8 cellular contexts compared by ENCODE assay signal in the genomic region with DNA sequence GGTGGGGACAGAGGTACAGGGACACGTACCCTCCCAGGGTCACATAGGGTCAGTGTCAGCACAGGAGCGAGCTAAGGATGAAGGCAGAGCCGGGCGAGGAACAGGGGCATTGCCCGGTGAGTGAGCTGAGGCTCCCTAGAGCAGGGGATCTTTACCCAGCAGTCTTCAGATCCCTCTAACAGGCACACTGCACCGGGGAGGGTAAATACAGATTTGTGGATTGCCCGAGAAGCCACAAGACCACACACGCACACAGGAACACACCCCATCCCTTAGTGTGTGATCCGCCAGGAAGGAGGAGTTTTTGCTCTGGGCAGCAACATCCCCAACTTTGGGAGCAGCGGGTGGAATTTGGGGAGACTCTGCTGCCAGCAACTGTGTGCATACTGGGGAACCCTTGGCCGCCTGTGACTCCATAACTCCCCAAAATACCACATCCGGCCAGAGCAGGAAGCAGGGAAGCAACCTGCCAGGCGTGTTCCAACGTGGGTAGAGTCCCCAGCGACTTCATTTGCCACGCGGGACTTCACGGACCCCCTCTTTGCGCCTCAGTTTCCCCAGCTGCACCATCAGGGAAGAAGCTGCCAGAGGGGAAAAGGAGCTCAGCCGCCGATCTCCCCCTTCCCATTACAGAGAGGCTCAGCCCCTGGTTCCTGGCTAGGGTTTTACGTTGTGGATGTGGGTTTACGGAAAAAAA. TPM values are rescaled to one million over a fixed set of nuclear protein-coding genes. Genes with fewer than 3 reads are reported as not detected.
DNase-seq lines count a peak whose midpoint lies in the region; ATAC-seq and TF ChIP-seq lines count a peak whose summit lies in the region.

No MANE protein-coding gene starts in this region.

- H3K4me1 ChIP-seq in foreskin keratinocyte: no peaks in the 10 kb centered on the region

- DNase-seq in GM12864 (ENCODE audit: low read depth): no peak
- DNase-seq in LHCN-M2 (ENCODE audit: low read depth): peak; percentile 51
- peak; percentile 42 for DNase-seq in activated T-cell treated with anti-CD3 and anti-CD28 coated beads, Interleukin-2, amount 50 U/mL, for 1 hour
- peak in 1 of 2 donors; percentile 41 for DNase-seq in foreskin keratinocyte
- DNase-seq in progenitor cell of endocrine pancreas (ENCODE audit: low spot score, unreplicated experiment): no peak

- no peaks in the 10 kb centered on the region for H3K27me3 Mint-ChIP-seq in progenitor cell of endocrine pancreas

- no peaks in the 10 kb centered on the region for H3K36me3 Mint-ChIP-seq in progenitor cell of endocrine pancreas (ENCODE audit: insufficient read depth)

- peak overlapping the region; percentile 73 for H3K4me3 ChIP-seq in GM12864 (ENCODE audit: low read depth, low read length)

- ATAC-seq in foreskin keratinocyte (peak; percentile 18), GM18858 (IDR thresholded peaks at IDR 0.05; ENCODE audit: unreplicated experiment) (no peak), GM19324 (IDR thresholded peaks at IDR 0.05; ENCODE audit: low FRiP score, unreplicated experiment) (no peak), GM21619 (IDR thresholded peaks at IDR 0.05; ENCODE audit: unreplicated experiment) (no peak)

- TF ChIP-seq CTCF in GM12864 (IDR thresholded peaks at IDR 0.05; ENCODE audit: low read depth, low read length, missing control alignments) (no peak), foreskin keratinocyte (conservative IDR thresholded peaks at IDR 0.05) (no peak), progenitor cell of endocrine pancreas (IDR thresholded peaks at IDR 0.05; ENCODE audit: unreplicated experiment) (no peak)

- peak overlapping the region; percentile 44 for H3K27ac ChIP-seq in foreskin keratinocyte

- H3K9me3 Mint-ChIP-seq in progenitor cell of endocrine pancreas (ENCODE audit: low read depth): no peaks in the 10 kb centered on the region

- H3K4me3 Mint-ChIP-seq in progenitor cell of endocrine pancreas (ENCODE audit: low read depth): peak overlapping the region; percentile 83

- H3K27ac Mint-ChIP-seq in progenitor cell of endocrine pancreas: peak overlapping the region; percentile 98

- H3K4me1 Mint-ChIP-seq in progenitor cell of endocrine pancreas (ENCODE audit: low read depth): peaks cover 38% of the 10 kb centered on the region

- peaks cover 7% of the 10 kb centered on the region for H3K27me3 ChIP-seq in foreskin keratinocyte

RNA-seq across cellular contexts. Expression of a gene that starts 5.9 kb away (rescaled TPM):
- total RNA-seq in LHCN-M2 (2014; rRNA removed) (0.69 and 2.4 TPM in 2 replicates), foreskin keratinocyte (1.4 and 1.8 TPM in 2 replicates), progenitor cell of endocrine pancreas (147 and 160 TPM in 2 replicates)
- polyA plus RNA-seq in LHCN-M2 (2012): 0.44 TPM
- 1.8 and 2.5 TPM in 2 replicates for polyA plus RNA-seq in foreskin keratinocyte

RNA-seq across cellular contexts. Expression of a gene that starts 27.3 kb away (rescaled TPM):
- total RNA-seq in LHCN-M2 (2014; rRNA removed): 257 and 316 TPM in 2 replicates
- 436 TPM for polyA plus RNA-seq in LHCN-M2 (2012)
- 343 TPM in 2 replicates for total RNA-seq in foreskin keratinocyte
- 417 and 421 TPM in 2 replicates for polyA plus RNA-seq in foreskin keratinocyte
- 469 and 507 TPM in 2 replicates for total RNA-seq in progenitor cell of endocrine pancreas

RNA-seq across cellular contexts. Expression of a gene that starts 57.6 kb away (rescaled TPM):
- total RNA-seq in LHCN-M2 (2014; rRNA removed): 0.40 TPM in 1 of 2 replicates, not detected in the other
- 0.30 TPM for polyA plus RNA-seq in LHCN-M2 (2012)
- total RNA-seq in foreskin keratinocyte: 0.35 and 0.61 TPM in 2 replicates
- 0.47 and 1.2 TPM in 2 replicates for polyA plus RNA-seq in foreskin keratinocyte
- 18.4 and 21.0 TPM in 2 replicates for total RNA-seq in progenitor cell of endocrine pancreas

RNA-seq across cellular contexts. Expression of a gene that starts 59.2 kb away (rescaled TPM):
- total RNA-seq in LHCN-M2 (2014; rRNA removed) (80.7 and 81.2 TPM in 2 replicates), foreskin keratinocyte (53.7 and 59.5 TPM in 2 replicates), progenitor cell of endocrine pancreas (37.9 and 39.5 TPM in 2 replicates)
- 63.8 TPM for polyA plus RNA-seq in LHCN-M2 (2012)
- polyA plus RNA-seq in foreskin keratinocyte: 38.7 and 40.1 TPM in 2 replicates

Comparison
In these comparisons a context has a peak if more than half of its experiments do, and no peak if none do; other contexts are left out.
1. DNase-seq: peak in LHCN-M2 (single experiment) and activated T-cell treated with anti-CD3 and anti-CD28 coated beads, Interleukin-2, amount 50 U/mL, for 1 hour (single experiment); none in GM12864 (single experiment) and progenitor cell of endocrine pancreas (single experiment).
2. RNA of a gene that starts 5.9 kb away (total RNA-seq): 147 to 160 TPM in progenitor cell of endocrine pancreas; 1.4 to 1.8 TPM in foreskin keratinocyte and 0.69 to 2.4 TPM in LHCN-M2; every median in the first group is over 10 times any median in the second.
3. RNA of a gene that starts 57.6 kb away (total RNA-seq): 18.4 to 21.0 TPM in progenitor cell of endocrine pancreas; 0.40 TPM in LHCN-M2 and 0.35 to 0.61 TPM in foreskin keratinocyte; every median in the first group is over 10 times any median in the second.